1 cellular context compared by ENCODE assay signal in genomic region chr13:51241720-51242119, GRCh38.
TF ChIP-seq lines count a peak whose summit lies in the region.

No MANE protein-coding gene starts in this region.

TF ChIP-seq in WTC11, 78 proteins besides CTCF, POLR2A, EP300 and RAD21 (continued from another document):
- no peak for TF ChIP-seq HMGXB4 (CRISPR knock-in tag; IDR thresholded peaks at IDR 0.05)
- no peak for TF ChIP-seq ATF1 (CRISPR knock-in tag; IDR thresholded peaks at IDR 0.05)
- no peak for TF ChIP-seq ZNF232 (CRISPR knock-in tag; IDR thresholded peaks at IDR 0.05)
